ENCODE assay signal across 1 cellular context in genomic region chr1:150234309-150234646, GRCh38.
TF ChIP-seq lines count a peak whose summit lies in the region.

No MANE protein-coding gene starts in this region.

TF ChIP-seq in IMR-90, 13 proteins besides CTCF, POLR2A, EP300 and RAD21:
- TF ChIP-seq MAZ (IDR thresholded peaks at IDR 0.05; ENCODE audit: borderline replicate concordance, low read depth, low read length), result no peak
- TF ChIP-seq MAFK (IDR thresholded peaks at IDR 0.05; ENCODE audit: low read depth, low read length), result no peak
- TF ChIP-seq CHD1 (IDR thresholded peaks at IDR 0.05; ENCODE audit: low read depth, low read length), result no peak
- TF ChIP-seq SMC3 (IDR thresholded peaks at IDR 0.05; ENCODE audit: low read depth, low read length), result no peak
- no peak for TF ChIP-seq MXI1 (IDR thresholded peaks at IDR 0.05; ENCODE audit: borderline replicate concordance, low read depth, low read length)
- TF ChIP-seq CEBPB (IDR thresholded peaks at IDR 0.05; ENCODE audit: low read depth, low read length), result no peak
- TF ChIP-seq BHLHE40 (IDR thresholded peaks at IDR 0.05; ENCODE audit: low read depth, low read length), result no peak
- TF ChIP-seq RFX5 (IDR thresholded peaks at IDR 0.05; ENCODE audit: low read depth, low read length), result no peak
- no peak for TF ChIP-seq ELK1 (IDR thresholded peaks at IDR 0.05; ENCODE audit: borderline replicate concordance, low read depth, low read length)
TF ChIP-seq in IMR-90: peak in this region for 0.
